1 cellular context compared by ENCODE assay signal in genomic region chr3:54188176-54188791, GRCh38.
TF ChIP-seq lines count a peak whose summit lies in the region.

No MANE protein-coding gene starts in this region.

TF ChIP-seq in HepG2, 621 proteins besides CTCF, POLR2A, EP300 and RAD21 (continued from another document and continues in another):
- peak; percentile 48; the same call in 1 of the 2 replicates for TF ChIP-seq FOXO1 (CRISPR knock-in tag; IDR thresholded peaks at IDR 0.05)
- 0 out of 2 replicates have a peak, but pooled peaks have one; percentile 53 for TF ChIP-seq BRCA1 (CRISPR knock-in tag; IDR thresholded peaks at IDR 0.05)
- TF ChIP-seq NCOA2 (CRISPR knock-in tag; IDR thresholded peaks at IDR 0.05) = 0 out of 2 replicates have a peak, but pooled peaks have one; percentile 24
- TF ChIP-seq ZNF350 (CRISPR knock-in tag; IDR thresholded peaks at IDR 0.05; ENCODE audit: borderline replicate concordance, low read depth) = no peak
- TF ChIP-seq PRDM4 (CRISPR knock-in tag; IDR thresholded peaks at IDR 0.05; ENCODE audit: borderline replicate concordance) = 0 out of 2 replicates have a peak, but pooled peaks have one; percentile 42
- TF ChIP-seq ZNF205 (CRISPR knock-in tag; IDR thresholded peaks at IDR 0.05) = peak; percentile 60; the same call in 1 of the 2 replicates
- peak; percentile 91 for TF ChIP-seq WIZ (CRISPR knock-in tag; IDR thresholded peaks at IDR 0.05)
- 0 out of 2 replicates have a peak, but pooled peaks have one; percentile 85 for TF ChIP-seq ZNF124 (CRISPR knock-in tag; IDR thresholded peaks at IDR 0.05)
- peak; percentile 78; the same call in 1 of the 2 replicates for TF ChIP-seq ETV6 (CRISPR knock-in tag; conservative IDR thresholded peaks at IDR 0.05)
- peak; percentile 66; the same call in 1 of the 2 replicates for TF ChIP-seq THRA (CRISPR knock-in tag; IDR thresholded peaks at IDR 0.05; ENCODE audit: borderline replicate concordance)
- TF ChIP-seq ZNF235 (CRISPR knock-in tag; IDR thresholded peaks at IDR 0.05; ENCODE audit: borderline replicate concordance) = no peak
- TF ChIP-seq NFAT5 (CRISPR knock-in tag; IDR thresholded peaks at IDR 0.05) = 0 out of 2 replicates have a peak, but pooled peaks have one; percentile 44
- TF ChIP-seq HDAC1 (CRISPR knock-in tag; IDR thresholded peaks at IDR 0.05) = no peak
- TF ChIP-seq ZNF644 (CRISPR knock-in tag; IDR thresholded peaks at IDR 0.05; ENCODE audit: low read depth) = peak; percentile 63; the same call in 1 of the 2 replicates
- TF ChIP-seq GFI1 (CRISPR knock-in tag; IDR thresholded peaks at IDR 0.05; ENCODE audit: borderline replicate concordance) = no peak
- no peak for TF ChIP-seq ZMYM4 (CRISPR knock-in tag; IDR thresholded peaks at IDR 0.05)
- TF ChIP-seq SNRNP70 (IDR thresholded peaks at IDR 0.05; ENCODE audit: low read depth, low read length) = no peak
- TF ChIP-seq HBP1 (CRISPR knock-in tag; IDR thresholded peaks at IDR 0.05; ENCODE audit: low read depth) = peak; percentile 91; the same call in 1 of the 2 replicates
- TF ChIP-seq MXD3 (CRISPR knock-in tag; IDR thresholded peaks at IDR 0.05) = no peak
- TF ChIP-seq ZNF768 (CRISPR knock-in tag; IDR thresholded peaks at IDR 0.05) = no peak
- TF ChIP-seq ELF3 (CRISPR knock-in tag; IDR thresholded peaks at IDR 0.05) = peak; percentile 50; the same call in 1 of the 2 replicates
- peak; percentile 88 for TF ChIP-seq ERF (CRISPR knock-in tag; IDR thresholded peaks at IDR 0.05)
- TF ChIP-seq FOSL2 (CRISPR knock-in tag; IDR thresholded peaks at IDR 0.05) = peak; percentile 48
- peak; percentile 71; the same call in 1 of the 2 replicates for TF ChIP-seq ZBTB49 (CRISPR knock-in tag; IDR thresholded peaks at IDR 0.05; ENCODE audit: borderline replicate concordance)
- TF ChIP-seq ZNF383 (CRISPR knock-in tag; IDR thresholded peaks at IDR 0.05; ENCODE audit: borderline replicate concordance) = no peak
- peak; percentile 84; the same call in 1 of the 2 replicates for TF ChIP-seq ZBTB25 (CRISPR knock-in tag; IDR thresholded peaks at IDR 0.05)
- TF ChIP-seq KAT2B (IDR thresholded peaks at IDR 0.05; ENCODE audit: borderline replicate concordance, low read depth, low read length) = no peak
- TF ChIP-seq EHMT2 (IDR thresholded peaks at IDR 0.05; ENCODE audit: borderline replicate concordance, low read depth, low read length) = peak; percentile 94
- TF ChIP-seq RERE (CRISPR knock-in tag; IDR thresholded peaks at IDR 0.05; ENCODE audit: low read depth) = no peak
- peak; percentile 54; the same call in 1 of the 2 replicates for TF ChIP-seq NKX3-1 (CRISPR knock-in tag; IDR thresholded peaks at IDR 0.05)
- TF ChIP-seq CENPT (CRISPR knock-in tag; IDR thresholded peaks at IDR 0.05; ENCODE audit: low read depth) = no peak
- no peak for TF ChIP-seq ZNF468 (CRISPR knock-in tag; IDR thresholded peaks at IDR 0.05)
- TF ChIP-seq RARA (CRISPR knock-in tag; IDR thresholded peaks at IDR 0.05) = peak; percentile 41; the same call in 1 of the 2 replicates
- TF ChIP-seq THAP8 (CRISPR knock-in tag; IDR thresholded peaks at IDR 0.05; ENCODE audit: borderline replicate concordance) = no peak
- TF ChIP-seq DNMT3B (CRISPR knock-in tag; conservative IDR thresholded peaks at IDR 0.05) = no peak; the same call in 1 of the 2 replicates
- no peak for TF ChIP-seq FOXM1 (CRISPR knock-in tag; IDR thresholded peaks at IDR 0.05)
- TF ChIP-seq HOXA5 (CRISPR knock-in tag; IDR thresholded peaks at IDR 0.05) = peak; percentile 40; the same call in 1 of the 2 replicates
- TF ChIP-seq ZNF607 (CRISPR knock-in tag; IDR thresholded peaks at IDR 0.05; ENCODE audit: borderline replicate concordance) = peak; percentile 70; the same call in 1 of the 2 replicates
